22 cellular contexts compared by ENCODE assay signal in the genomic region with DNA sequence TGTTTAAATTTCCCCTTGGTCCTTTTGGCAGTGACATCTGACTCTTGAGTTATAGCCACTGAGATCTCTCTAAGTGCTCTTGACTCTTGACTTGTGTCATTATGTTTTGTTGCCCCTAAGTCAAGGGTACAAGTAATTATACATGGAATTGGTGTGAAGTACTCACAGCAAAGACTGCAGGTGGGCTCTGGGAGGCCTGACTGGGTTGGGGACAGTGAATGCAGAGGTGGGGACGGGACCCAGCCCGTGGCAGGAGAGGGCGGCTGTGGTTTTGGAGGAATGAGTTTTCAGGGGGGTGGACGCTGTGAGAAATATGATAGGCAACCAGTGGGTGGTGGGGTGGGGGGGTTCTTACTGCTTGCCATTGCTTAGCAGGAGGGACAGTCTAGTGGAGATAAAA.
DNase-seq lines count a peak whose midpoint lies in the region; ATAC-seq and TF ChIP-seq lines count a peak whose summit lies in the region.
"Had no signal": no experiment of that assay in that cellular context is flagged by ENCODE, and none has a peak within 500 bp of the region (broad histone marks: within the 10 kb centered on the region; RNA-seq: fewer than 3 reads in every experiment).

No MANE protein-coding gene starts in this region.

- H3K4me3 Mint-ChIP-seq in activated CD4-positive, alpha-beta T cell treated with anti-CD3 and anti-CD28 coated beads for 36 hours = no peak overlapping the region
- peak overlapping the region in 3 of 7 donors; percentile 9 to 33 (median 33) for H3K4me3 Mint-ChIP-seq in CD8-positive, alpha-beta memory T cell
- H3K4me3 Mint-ChIP-seq in activated T-helper 2 cell treated with anti-CD3 and anti-CD28 coated beads, Interferon-gamma antibody, Interleukin-2, Interleukin-4, amounts not matched to agents 10 μg/mL and 5 μg/mL and 100 μg/mL, durations not matched to agents 14 hours and 24 hours and 36 hours (ENCODE audit: low read depth) = peak overlapping the region; percentile 43
- H3K4me3 Mint-ChIP-seq in natural killer cell = no peak overlapping the region
- H3K4me3 Mint-ChIP-seq: activated T-cell treated with anti-CD3 and anti-CD28 coated beads, Interleukin-2, amount 50 U/mL, for 4 hours; H9 had no signal

- H3K4me1 Mint-ChIP-seq in activated CD4-positive, alpha-beta T cell treated with anti-CD3 and anti-CD28 coated beads for 36 hours = peaks cover 86% of the 10 kb centered on the region
- peaks cover 82 to 94% (median 90%) of the 10 kb centered on the region in 3 donors for H3K4me1 Mint-ChIP-seq in CD8-positive, alpha-beta memory T cell
- peaks cover 75% of the 10 kb centered on the region for H3K4me1 Mint-ChIP-seq in activated T-helper 2 cell treated with anti-CD3 and anti-CD28 coated beads, Interferon-gamma antibody, Interleukin-2, Interleukin-4, amounts not matched to agents 10 μg/mL and 5 μg/mL and 100 μg/mL, durations not matched to agents 14 hours and 24 hours and 36 hours (ENCODE audit: low read depth)
- peaks cover 63 to 69% of the 10 kb centered on the region in 2 donors for H3K4me1 Mint-ChIP-seq in natural killer cell

- H3K9ac ChIP-seq in colonic mucosa (ENCODE audit: low read depth in 2 of 2, low read length in 2 of 2) = no peak overlapping the region

- no peaks in the 10 kb centered on the region for H3K27me3 Mint-ChIP-seq in activated CD4-positive, alpha-beta T cell treated with anti-CD3 and anti-CD28 coated beads for 36 hours
- H3K27me3 Mint-ChIP-seq in CD8-positive, alpha-beta memory T cell = peaks cover 0 to 2% of the 10 kb centered on the region in 2 donors
- H3K27me3 Mint-ChIP-seq in activated T-helper 2 cell treated with anti-CD3 and anti-CD28 coated beads, Interferon-gamma antibody, Interleukin-2, Interleukin-4, amounts not matched to agents 10 μg/mL and 5 μg/mL and 100 μg/mL, durations not matched to agents 14 hours and 24 hours and 36 hours (ENCODE audit: low read depth) = no peaks in the 10 kb centered on the region
- H3K27me3 Mint-ChIP-seq in natural killer cell (ENCODE audit: low read depth in 2 of 2) = no peaks in the 10 kb centered on the region

- H3K27ac ChIP-seq in CD8-positive, alpha-beta memory T cell (ENCODE audit: low read depth, low read length) = no peak overlapping the region
- H3K27ac ChIP-seq in colonic mucosa = no peak overlapping the region
- H3K27ac ChIP-seq: epithelial cell of prostate, gastroesophageal sphincter, left ventricle myocardium inferior, stomach, uterus had no signal

- peaks cover 52% of the 10 kb centered on the region for H3K36me3 Mint-ChIP-seq in activated CD4-positive, alpha-beta T cell treated with anti-CD3 and anti-CD28 coated beads for 36 hours (ENCODE audit: low read depth)
- H3K36me3 Mint-ChIP-seq in CD8-positive, alpha-beta memory T cell = peaks cover 13 to 39% (median 14%) of the 10 kb centered on the region in 3 donors
- peaks cover 61% of the 10 kb centered on the region for H3K36me3 Mint-ChIP-seq in activated T-helper 2 cell treated with anti-CD3 and anti-CD28 coated beads, Interferon-gamma antibody, Interleukin-2, Interleukin-4, amounts not matched to agents 10 μg/mL and 5 μg/mL and 100 μg/mL, durations not matched to agents 14 hours and 24 hours and 36 hours (ENCODE audit: low read depth)
- H3K36me3 Mint-ChIP-seq in natural killer cell = no peaks in the 10 kb centered on the region

- H3K4me3 ChIP-seq in CD8-positive, alpha-beta memory T cell (ENCODE audit: low read length) = no peak overlapping the region
- no peak overlapping the region for H3K4me3 ChIP-seq in colonic mucosa
- H3K4me3 ChIP-seq: gastroesophageal sphincter, left ventricle myocardium inferior, stomach, uterus had no signal

- peak overlapping the region; percentile 82 for H3K27ac Mint-ChIP-seq in activated CD4-positive, alpha-beta T cell treated with anti-CD3 and anti-CD28 coated beads for 36 hours
- H3K27ac Mint-ChIP-seq in CD8-positive, alpha-beta memory T cell = peak overlapping the region in 6 of 8 donors; percentile 30 to 81 (median 70)
- peak overlapping the region; percentile 86 for H3K27ac Mint-ChIP-seq in activated T-helper 2 cell treated with anti-CD3 and anti-CD28 coated beads, Interferon-gamma antibody, Interleukin-2, Interleukin-4, amounts not matched to agents 10 μg/mL and 5 μg/mL and 100 μg/mL, durations not matched to agents 14 hours and 24 hours and 36 hours
- peak overlapping the region; percentile 26 to 66 for H3K27ac Mint-ChIP-seq in natural killer cell

- no peak for DNase-seq in activated CD4-positive, alpha-beta T cell treated with anti-CD3 and anti-CD28 coated beads for 36 hours
- no peak for DNase-seq in activated CD4-positive, alpha-beta T cell treated with anti-CD3 and anti-CD28 coated beads, Interleukin-2, amount 50 U/mL, for 1 hour
- no peak for DNase-seq in CD8-positive, alpha-beta memory T cell
- peak; percentile 4 for DNase-seq in activated T-helper 2 cell treated with anti-CD3 and anti-CD28 coated beads, Interferon-gamma antibody, Interleukin-2, Interleukin-4, amounts not matched to agents 10 μg/mL and 5 μg/mL and 100 μg/mL, durations not matched to agents 14 hours and 24 hours and 36 hours (ENCODE audit: low spot score)
- DNase-seq in natural killer cell = no peak
- no peak for DNase-seq in colonic mucosa
- no peak for DNase-seq in 8988T
- DNase-seq: activated T-cell treated with anti-CD3 and anti-CD28 coated beads, Interleukin-2, amount 50 U/mL, for 4 hours; aorta; Calu3; H9; Kasumi-1; left ventricle myocardium inferior; NCI-H146; NCI-H226; posterior cingulate gyrus; stomach; T-helper 1 cell; uterus had no signal

- ATAC-seq in activated CD4-positive, alpha-beta T cell treated with anti-CD3 and anti-CD28 coated beads for 36 hours = peak; percentile 45
- no peak for ATAC-seq in natural killer cell
- no peak for ATAC-seq in GM21786 (IDR thresholded peaks at IDR 0.05; ENCODE audit: unreplicated experiment)
- ATAC-seq: gastroesophageal sphincter had no signal

- peaks cover 85% of the 10 kb centered on the region for H3K4me1 ChIP-seq in CD8-positive, alpha-beta memory T cell (ENCODE audit: insufficient read depth, low read length)
- H3K4me1 ChIP-seq in colonic mucosa = no peaks in the 10 kb centered on the region
- H3K4me1 ChIP-seq: uterus had no signal

- H3K36me3 ChIP-seq in CD8-positive, alpha-beta memory T cell (ENCODE audit: insufficient read depth, low read length) = peaks cover under 1% of the 10 kb centered on the region
- H3K36me3 ChIP-seq in colonic mucosa = no peaks in the 10 kb centered on the region
- H3K36me3 ChIP-seq: gastroesophageal sphincter, left ventricle myocardium inferior, stomach, uterus had no signal

- no peaks in the 10 kb centered on the region for H3K27me3 ChIP-seq in CD8-positive, alpha-beta memory T cell (ENCODE audit: insufficient read depth, low read length, poor library complexity, severe bottlenecking)
- H3K27me3 ChIP-seq in colonic mucosa = no peaks in the 10 kb centered on the region
- H3K27me3 ChIP-seq: gastroesophageal sphincter, stomach, uterus had no signal

- H3K9me3 Mint-ChIP-seq in activated CD4-positive, alpha-beta T cell treated with anti-CD3 and anti-CD28 coated beads for 36 hours (ENCODE audit: low read depth) = no peaks in the 10 kb centered on the region
- H3K9me3 Mint-ChIP-seq in CD8-positive, alpha-beta memory T cell = peaks cover 0 to 2% (median 0%) of the 10 kb centered on the region in 5 donors
- no peaks in the 10 kb centered on the region for H3K9me3 Mint-ChIP-seq in activated T-helper 2 cell treated with anti-CD3 and anti-CD28 coated beads, Interferon-gamma antibody, Interleukin-2, Interleukin-4, amounts not matched to agents 10 μg/mL and 5 μg/mL and 100 μg/mL, durations not matched to agents 14 hours and 24 hours and 36 hours
- no peaks in the 10 kb centered on the region for H3K9me3 Mint-ChIP-seq in natural killer cell
- H3K9me3 Mint-ChIP-seq: activated T-cell treated with anti-CD3 and anti-CD28 coated beads, Interleukin-2, amount 50 U/mL, for 4 hours; H9 had no signal

- POLR2A ChIA-PET in activated CD4-positive, alpha-beta T cell treated with anti-CD3 and anti-CD28 coated beads for 36 hours (lab: Charles Lee) = no interaction called here
- POLR2A ChIA-PET in CD8-positive, alpha-beta memory T cell (lab: Charles Lee) = no interaction called here

- CTCF ChIA-PET in activated CD4-positive, alpha-beta T cell treated with anti-CD3 and anti-CD28 coated beads for 36 hours (lab: Charles Lee) = no interaction called here
- CTCF ChIA-PET in CD8-positive, alpha-beta memory T cell (lab: Charles Lee) = no interaction called here

- no peaks in the 10 kb centered on the region for H3K9me3 ChIP-seq in CD8-positive, alpha-beta memory T cell (ENCODE audit: low read length)
- H3K9me3 ChIP-seq in colonic mucosa = no peaks in the 10 kb centered on the region
- H3K9me3 ChIP-seq: gastroesophageal sphincter, left ventricle myocardium inferior, stomach, uterus had no signal

- TF ChIP-seq CTCF in natural killer cell (IDR thresholded peaks at IDR 0.05) (no peak), colonic mucosa (IDR thresholded peaks at IDR 0.05) (no peak)

- intact Hi-C loops in activated CD4-positive, alpha-beta T cell treated with anti-CD3 and anti-CD28 coated beads for 36 hours (cut with DNase I, micrococcal nuclease) = no loop called here
- intact Hi-C loops in activated T-helper 2 cell treated with anti-CD3 and anti-CD28 coated beads, Interferon-gamma antibody, Interleukin-2, Interleukin-4, amounts not matched to agents 10 μg/mL and 5 μg/mL and 100 μg/mL, durations not matched to agents 14 hours and 24 hours and 36 hours (cut with micrococcal nuclease) = no loop called here
- intact Hi-C loops in natural killer cell (cut with micrococcal nuclease) (no loop called here), colonic mucosa (cut with DNase I) (no loop called here)
